Comparison of ENCODE assay signal across 2 cellular contexts in the genomic region with DNA sequence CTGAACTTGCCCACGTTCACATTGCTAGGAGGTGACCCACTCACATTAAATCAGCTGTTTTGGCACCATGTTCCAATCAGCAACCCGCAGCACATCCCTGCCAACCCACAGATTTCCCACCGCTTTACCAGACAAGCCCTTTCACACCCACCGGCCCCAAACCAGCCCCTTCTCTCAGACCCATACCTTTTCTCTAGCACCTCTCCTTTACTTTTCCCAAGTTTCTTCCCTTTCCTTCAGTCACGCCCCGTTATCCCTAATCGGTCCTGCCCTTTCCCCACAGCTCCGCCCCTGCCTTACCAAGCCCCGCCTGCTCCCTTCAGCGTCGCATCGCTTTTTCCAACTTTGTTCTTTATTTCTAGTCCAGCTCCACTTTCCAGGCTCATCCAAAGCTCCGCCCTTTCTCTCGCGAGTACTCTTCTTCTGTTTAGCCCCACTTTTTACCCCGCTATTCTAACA.
TF ChIP-seq lines count a peak whose summit lies in the region.

No MANE protein-coding gene starts in this region.

TF ChIP-seq in A549, 52 proteins besides CTCF, POLR2A, EP300 and RAD21:
- TF ChIP-seq RNF2 (IDR thresholded peaks at IDR 0.05; ENCODE audit: borderline replicate concordance, low read depth) (no peak), MYC (IDR thresholded peaks at IDR 0.05; ENCODE audit: borderline replicate concordance, low read length) (no peak), CEBPB (IDR thresholded peaks at IDR 0.05) (no peak), PHF8 (IDR thresholded peaks at IDR 0.05; ENCODE audit: borderline replicate concordance, low read depth) (no peak), ZC3H11A (IDR thresholded peaks at IDR 0.05) (no peak), CHD4 (IDR thresholded peaks at IDR 0.05; ENCODE audit: borderline replicate concordance) (no peak), RARB (CRISPR knock-in tag; IDR thresholded peaks at IDR 0.05) (no peak), JUNB (IDR thresholded peaks at IDR 0.05) (no peak), MAZ (IDR thresholded peaks at IDR 0.05; ENCODE audit: borderline replicate concordance, low read depth, low read length) (no peak), NFE2L2 (conservative IDR thresholded peaks at IDR 0.05; ENCODE audit: low read length) (no peak), GATA3 (IDR thresholded peaks at IDR 0.05; ENCODE audit: borderline replicate concordance) (no peak), NR3C1 (IDR thresholded peaks at IDR 0.05) (no peak)
- TF ChIP-seq, protein P1, sequence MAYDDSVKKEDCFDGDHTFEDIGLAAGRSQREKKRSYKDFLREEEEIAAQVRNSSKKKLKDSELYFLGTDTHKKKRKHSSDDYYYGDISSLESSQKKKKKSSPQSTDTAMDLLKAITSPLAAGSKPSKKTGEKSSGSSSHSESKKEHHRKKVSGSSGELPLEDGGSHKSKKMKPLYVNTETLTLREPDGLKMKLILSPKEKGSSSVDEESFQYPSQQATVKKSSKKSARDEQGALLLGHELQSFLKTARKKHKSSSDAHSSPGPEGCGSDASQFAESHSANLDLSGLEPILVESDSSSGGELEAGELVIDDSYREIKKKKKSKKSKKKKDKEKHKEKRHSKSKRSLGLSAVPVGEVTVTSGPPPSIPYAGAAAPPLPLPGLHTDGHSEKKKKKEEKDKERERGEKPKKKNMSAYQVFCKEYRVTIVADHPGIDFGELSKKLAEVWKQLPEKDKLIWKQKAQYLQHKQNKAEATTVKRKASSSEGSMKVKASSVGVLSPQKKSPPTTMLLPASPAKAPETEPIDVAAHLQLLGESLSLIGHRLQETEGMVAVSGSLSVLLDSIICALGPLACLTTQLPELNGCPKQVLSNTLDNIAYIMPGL (CRISPR knock-in tag; IDR thresholded peaks at IDR 0.05; ENCODE audit: borderline replicate concordance) = no peak

TF ChIP-seq in H1, 55 proteins besides CTCF, POLR2A, EP300 and RAD21:
- TF ChIP-seq GABPA (IDR thresholded peaks at IDR 0.05; ENCODE audit: borderline replicate concordance, insufficient read depth, low read length) = no peak
- TF ChIP-seq, protein P2, sequence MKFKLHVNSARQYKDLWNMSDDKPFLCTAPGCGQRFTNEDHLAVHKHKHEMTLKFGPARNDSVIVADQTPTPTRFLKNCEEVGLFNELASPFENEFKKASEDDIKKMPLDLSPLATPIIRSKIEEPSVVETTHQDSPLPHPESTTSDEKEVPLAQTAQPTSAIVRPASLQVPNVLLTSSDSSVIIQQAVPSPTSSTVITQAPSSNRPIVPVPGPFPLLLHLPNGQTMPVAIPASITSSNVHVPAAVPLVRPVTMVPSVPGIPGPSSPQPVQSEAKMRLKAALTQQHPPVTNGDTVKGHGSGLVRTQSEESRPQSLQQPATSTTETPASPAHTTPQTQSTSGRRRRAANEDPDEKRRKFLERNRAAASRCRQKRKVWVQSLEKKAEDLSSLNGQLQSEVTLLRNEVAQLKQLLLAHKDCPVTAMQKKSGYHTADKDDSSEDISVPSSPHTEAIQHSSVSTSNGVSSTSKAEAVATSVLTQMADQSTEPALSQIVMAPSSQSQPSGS (IDR thresholded peaks at IDR 0.05; ENCODE audit: low read length) = peak; percentile 11; the same call in 1 of the 2 replicates
- TF ChIP-seq KDM4A (IDR thresholded peaks at IDR 0.05; ENCODE audit: low read depth, low read length, severe bottlenecking) = peak; percentile 39
